In the genomic region with DNA sequence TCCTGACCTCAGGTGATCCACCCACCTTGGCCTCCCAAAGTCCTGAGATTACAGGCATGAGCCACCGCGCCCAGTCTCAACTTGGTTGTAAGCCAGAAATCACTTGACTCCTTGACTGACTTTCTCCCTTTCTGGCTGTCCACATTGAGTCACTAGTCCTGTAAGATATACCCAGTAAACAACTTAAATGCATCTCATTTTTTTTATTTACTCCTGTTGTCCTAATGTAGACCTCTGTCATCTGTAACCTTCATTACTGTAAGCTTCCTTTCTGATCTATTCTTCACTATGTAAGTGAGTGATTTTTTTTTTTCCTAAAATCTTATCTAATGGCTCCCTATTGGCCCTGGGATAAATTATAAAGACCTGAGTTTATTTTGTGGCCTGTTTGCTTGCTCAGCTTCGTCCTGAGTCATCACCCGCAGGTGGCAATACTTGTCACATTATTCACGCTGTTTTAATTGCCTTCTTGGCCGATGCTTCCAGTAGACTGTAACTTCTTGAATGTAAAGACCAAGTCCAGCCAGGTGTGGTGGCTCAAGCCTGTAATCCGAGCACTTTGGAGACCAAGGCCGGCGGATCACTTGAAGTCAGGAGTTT, we compare ENCODE assay signal across 1 cellular context.
TF ChIP-seq lines count a peak whose summit lies in the region.

No MANE protein-coding gene starts in this region.

TF ChIP-seq in HCT116, 20 proteins besides CTCF, POLR2A, EP300 and RAD21 (continued from another document):
- TF ChIP-seq REST (IDR thresholded peaks at IDR 0.05; ENCODE audit: low read depth) (no peak), ZNF274 (IDR thresholded peaks at IDR 0.05; ENCODE audit: low read depth, low read length) (no peak)
